ENCODE assay signal across 8 cellular contexts in the genomic region with DNA sequence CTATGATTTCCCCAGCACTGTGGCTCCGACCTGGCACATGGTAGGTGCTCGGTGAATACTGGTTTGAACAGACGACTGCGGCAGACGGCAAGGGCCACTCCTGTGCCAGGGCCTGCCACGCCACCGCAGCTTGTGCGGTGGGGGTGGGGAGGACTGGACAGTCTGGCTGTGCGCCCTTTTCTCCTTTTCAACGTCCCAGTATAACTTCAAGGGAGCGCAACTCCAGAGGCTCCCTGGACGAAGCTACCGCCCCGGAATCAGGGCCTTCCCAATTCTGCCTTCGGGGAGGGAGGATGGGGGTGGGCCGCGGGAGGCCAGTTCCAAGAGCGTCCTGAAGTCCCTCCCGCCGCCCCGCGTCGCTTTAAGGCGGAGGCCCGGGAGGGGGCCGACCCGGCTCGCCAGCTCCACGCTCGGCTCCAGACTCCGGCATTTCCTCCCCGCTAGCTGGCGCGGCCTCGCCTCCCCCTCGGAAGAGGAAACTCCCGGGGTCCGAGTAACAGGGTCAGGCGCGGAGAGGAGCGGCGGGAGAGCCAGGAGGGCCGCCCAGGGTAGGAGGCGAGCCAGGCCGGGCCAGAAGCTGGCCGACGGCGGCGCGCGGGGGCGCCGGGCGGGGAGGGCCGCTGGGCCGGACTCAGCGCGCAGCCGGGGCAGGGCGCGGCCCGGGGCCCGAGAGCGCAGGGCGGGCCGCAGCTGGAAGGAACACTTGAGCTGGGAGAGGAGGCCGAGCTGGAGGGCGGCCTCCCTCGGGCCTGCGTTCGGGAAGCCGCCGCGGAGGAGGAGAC. TPM values are rescaled to one million over a fixed set of nuclear protein-coding genes. Genes with fewer than 3 reads are reported as not detected.
DNase-seq lines count a peak whose midpoint lies in the region; FAIRE-seq lines count a peak whose summit lies in the region.

Gene ITPRIPL2, plus strand, starts transcription at position 388 of the 782 bp plus-strand sequence. CDS start 498 bp downstream, outside the sequence.

- FAIRE-seq in urothelium cell line (lab: Jason Lieb, UNC), result no peak

- H3K36me3 Mint-ChIP-seq in activated CD4-positive, alpha-beta T cell treated with anti-CD3 and anti-CD28 coated beads, Interleukin-2, amount 10 ng/mL, durations not matched to agents 24 days and 14 days (ENCODE audit: low read depth), result peaks cover 18% of the 10 kb centered on the region

- H3K9me3 Mint-ChIP-seq in activated CD4-positive, alpha-beta T cell treated with anti-CD3 and anti-CD28 coated beads, Interleukin-2, amount 10 ng/mL, durations not matched to agents 24 days and 14 days, result no peaks in the 10 kb centered on the region

- H3K4me3 ChIP-seq in HUES48 (ENCODE audit: low read depth, low read length) (peak within 1 kb of the TSS; percentile 64), mucosa of rectum (ENCODE audit: low read length in 2 of 2) (peak within 1 kb of the TSS; percentile 80 to 86)

- H3K4me1 ChIP-seq in HUES48 (ENCODE audit: control insufficient read depth, insufficient read depth, low read length), result peaks cover 21% of the 10 kb centered on the region
- peaks cover 27 to 43% of the 10 kb centered on the region in 2 donors for H3K4me1 ChIP-seq in mucosa of rectum (ENCODE audit: control insufficient read depth in 2 of 2, insufficient read depth in 2 of 2, low read length in 2 of 2)

- peak within 1 kb of the TSS; percentile 87 for H3K4me3 Mint-ChIP-seq in activated CD4-positive, alpha-beta T cell treated with anti-CD3 and anti-CD28 coated beads, Interleukin-2, amount 10 ng/mL, durations not matched to agents 24 days and 14 days

- peak within 1 kb of the TSS; percentile 48; the same call in 1 of the 2 replicates for H3K9ac ChIP-seq in HUES48 (ENCODE audit: low read depth, low read length)
- H3K9ac ChIP-seq in mucosa of rectum (ENCODE audit: low read depth in 1 of 2, low read length in 2 of 2), result peak within 1 kb of the TSS; percentile 75 to 89

- DNase-seq in activated CD4-positive, alpha-beta T cell treated with anti-CD3 and anti-CD28 coated beads, Interleukin-2, amount 10 ng/mL, durations not matched to agents 24 days and 14 days, result peak; percentile 83
- no peak for DNase-seq in activated CD4-positive, alpha-beta T cell treated with anti-CD3 and anti-CD28 coated beads, Interleukin-2, amount 50 U/mL, for 4 hours
- DNase-seq in activated CD4-positive, alpha-beta T cell treated with anti-CD3 and anti-CD28 coated beads, Interleukin-2, amount 50 U/mL, for 48 hours, result peak; percentile 31 to 42
- peak; percentile 96 for DNase-seq in fibroblast of gingiva (ENCODE audit: low read depth)
- peak; percentile 84 for DNase-seq in urothelium cell line (ENCODE audit: low spot score)
- no peak for DNase-seq in superior temporal gyrus (ENCODE audit: extremely low spot score)

- no peak within 1 kb of the TSS for H3K27ac ChIP-seq in HUES48 (ENCODE audit: low read depth, low read length)
- H3K27ac ChIP-seq in mucosa of rectum (ENCODE audit: low read depth in 2 of 2, low read length in 2 of 2), result peak within 1 kb of the TSS; percentile 94 to 95

- intact Hi-C loops in activated CD4-positive, alpha-beta T cell treated with anti-CD3 and anti-CD28 coated beads, Interleukin-2, amount 10 ng/mL, durations not matched to agents 24 days and 14 days (cut with micrococcal nuclease), result no loop called here

- peaks cover 9% of the 10 kb centered on the region for H3K27me3 Mint-ChIP-seq in activated CD4-positive, alpha-beta T cell treated with anti-CD3 and anti-CD28 coated beads, Interleukin-2, amount 10 ng/mL, durations not matched to agents 24 days and 14 days

- H3K36me3 ChIP-seq in HUES48 (ENCODE audit: control insufficient read depth, insufficient read depth, low read length), result no peaks in the 10 kb centered on the region
- H3K36me3 ChIP-seq in mucosa of rectum (ENCODE audit: control insufficient read depth in 2 of 2, insufficient read depth in 2 of 2, low read length in 2 of 2), result peaks cover 3 to 8% of the 10 kb centered on the region in 2 donors

- H3K27me3 ChIP-seq in HUES48 (ENCODE audit: control insufficient read depth, insufficient read depth, low read length) (peaks cover 38% of the 10 kb centered on the region), mucosa of rectum (ENCODE audit: control insufficient read depth in 2 of 2, insufficient read depth in 2 of 2, low read length in 2 of 2) (no peaks in the 10 kb centered on the region)

- H3K4me1 Mint-ChIP-seq in activated CD4-positive, alpha-beta T cell treated with anti-CD3 and anti-CD28 coated beads, Interleukin-2, amount 10 ng/mL, durations not matched to agents 24 days and 14 days, result peaks cover 34% of the 10 kb centered on the region

- H3K9me3 ChIP-seq in HUES48 (ENCODE audit: control insufficient read depth, insufficient read depth, low read length) (no peaks in the 10 kb centered on the region), mucosa of rectum (ENCODE audit: control insufficient read depth in 2 of 2, low read length in 2 of 2) (no peaks in the 10 kb centered on the region)

- H3K27ac Mint-ChIP-seq in activated CD4-positive, alpha-beta T cell treated with anti-CD3 and anti-CD28 coated beads, Interleukin-2, amount 10 ng/mL, durations not matched to agents 24 days and 14 days, result peak within 1 kb of the TSS; percentile 89

RNA-seq across cellular contexts. Expression of gene ITPRIPL2, which starts in this region (rescaled TPM):
- 57.6 and 58.4 TPM in 2 replicates for total RNA-seq in activated CD4-positive, alpha-beta T cell treated with anti-CD3 and anti-CD28 coated beads, Interleukin-2, amount 10 ng/mL, durations not matched to agents 24 days and 14 days

Comparison
In these comparisons a context has a peak if more than half of its experiments do, and no peak if none do; other contexts are left out.
1. DNase-seq: peak in activated CD4-positive, alpha-beta T cell treated with anti-CD3 and anti-CD28 coated beads, Interleukin-2, amount 10 ng/mL, durations not matched to agents 24 days and 14 days (single experiment), activated CD4-positive, alpha-beta T cell treated with anti-CD3 and anti-CD28 coated beads, Interleukin-2, amount 50 U/mL, for 48 hours (2 of 2), fibroblast of gingiva (single experiment) and urothelium cell line (single experiment); none in activated CD4-positive, alpha-beta T cell treated with anti-CD3 and anti-CD28 coated beads, Interleukin-2, amount 50 U/mL, for 4 hours (0 of 2) and superior temporal gyrus (single experiment).